ENCODE assay signal across 8 cellular contexts in genomic region chr10:110226555-110226925, GRCh38. TPM values are rescaled to one million over a fixed set of nuclear protein-coding genes. Genes with fewer than 3 reads are reported as not detected.
DNase-seq lines count a peak whose midpoint lies in the region; ATAC-seq and TF ChIP-seq lines count a peak whose summit lies in the region.

No MANE protein-coding gene starts in this region.

- no peaks in the 10 kb centered on the region for H3K27me3 ChIP-seq in heart right ventricle

- ATAC-seq in heart right ventricle: peak; percentile 73 to 90 (median 82)
- no peak for ATAC-seq in HG03108 (IDR thresholded peaks at IDR 0.05; ENCODE audit: unreplicated experiment)

- DNase-seq in DMS53 (lab: John Stamatoyannopoulos, UW) (peak; percentile 97), M059J (ENCODE audit: low read depth) (peak; percentile 76), T-helper 1 cell (peak; percentile 78 to 85 (median 84)), amniotic epithelial cell (ENCODE audit: low read depth) (peak; percentile 93), heart right ventricle (peak; percentile 92 to 93), posterior vena cava (ENCODE audit: low spot score) (peak; percentile 98), ureter (ENCODE audit: low spot score) (peak; percentile 95)

- peaks cover 0 to 33% (median 0%) of the 10 kb centered on the region in 9 donors for H3K36me3 ChIP-seq in heart right ventricle

- intact Hi-C loops in heart right ventricle (cut with DNase I): loop anchor here in 8 of 10 donors (1.0 to 10.0 kb wide), 10 partner anchors 15 to 342 kb away; partner anchors contain the start of gene ADD3 (in 2 of the 8)
- intact Hi-C loops in posterior vena cava (cut with DNase I): loop anchor here (2.0 to 5.0 kb wide), 2 partner anchors 46 to 88 kb away; no protein-coding TSS in a partner anchor

- no peak for TF ChIP-seq CTCF in heart right ventricle (IDR thresholded peaks at IDR 0.05)

- no peaks in the 10 kb centered on the region for H3K9me3 ChIP-seq in heart right ventricle

- WGBS in heart right ventricle, 2 donors: 1% methylated on average over 19 to 27 of the region's 35 CpGs

- peaks cover 3 to 59% (median 43%) of the 10 kb centered on the region in 9 donors for H3K4me1 ChIP-seq in heart right ventricle

- peak overlapping the region; percentile 64 to 99 (median 81) for H3K4me3 ChIP-seq in heart right ventricle

- H3K27ac ChIP-seq in heart right ventricle: peak overlapping the region in 9 of 10 donors; percentile 85 to 93 (median 89)

RNA-seq across cellular contexts. Expression of gene MXI1, which starts 19.1 kb away (rescaled TPM):
- total RNA-seq in M059J (2014; rRNA removed; shearing (Covaris generic)): 10.6 and 14.4 TPM in 2 replicates
- 100 to 1,000 TPM in 1 of 10 donors, 10 to 100 TPM in 9; 48.7 to 100 (median 63.3) TPM for total RNA-seq in heart right ventricle
- 10 to 100 TPM; 27.3 to 30.4 TPM for polyA plus RNA-seq in heart right ventricle
- 10 to 100 TPM; 45.5 to 51.9 TPM for total RNA-seq in posterior vena cava
- total RNA-seq in ureter: 34.0 TPM
